Comparison of ENCODE assay signal across 10 cellular contexts in the genomic region with DNA sequence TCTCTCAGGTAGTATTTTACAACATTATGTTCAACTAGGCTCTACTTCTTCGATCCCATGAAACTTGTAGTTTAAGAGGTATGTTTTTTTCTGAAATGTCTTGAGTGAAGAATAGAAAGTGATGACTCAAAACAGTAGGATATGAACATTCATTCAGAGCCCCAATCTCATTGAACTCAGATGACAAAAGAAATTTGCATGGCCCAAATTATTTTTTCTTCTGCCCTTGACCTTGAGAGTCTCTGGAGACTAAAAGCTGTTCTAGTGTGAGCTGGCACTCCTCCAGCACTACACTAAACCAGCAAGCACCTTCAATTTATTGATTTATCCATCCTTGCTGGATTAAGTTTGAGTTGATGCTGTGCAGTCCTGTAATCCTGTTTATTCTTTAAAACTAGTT. TPM values are rescaled to one million over a fixed set of nuclear protein-coding genes. Genes with fewer than 3 reads are reported as not detected.
DNase-seq lines count a peak whose midpoint lies in the region; ATAC-seq and TF ChIP-seq lines count a peak whose summit lies in the region.
"Had no signal": no experiment of that assay in that cellular context is flagged by ENCODE, and none has a peak within 500 bp of the region (broad histone marks: within the 10 kb centered on the region; RNA-seq: fewer than 3 reads in every experiment).

No MANE protein-coding gene starts in this region.

- H3K9me3 ChIP-seq in right lobe of liver (no peaks in the 10 kb centered on the region), Peyer's patch (no peaks in the 10 kb centered on the region)

- H3K4me3 ChIP-seq in right lobe of liver (no peak overlapping the region), Peyer's patch (no peak overlapping the region)

- 60% methylated on average over 1 of the region's 1 CpG for WGBS in right lobe of liver (ENCODE audit: insufficient coverage, low coverage, low lambda C conversion rate, missing lambda C conversion rate)

- TF ChIP-seq POLR2A in right lobe of liver (IDR thresholded peaks at IDR 0.05) (no peak), Peyer's patch (IDR thresholded peaks at IDR 0.05) (no peak)

- intact Hi-C loops in right lobe of liver (cut with DNase I) = no loop called here

- H3K27ac ChIP-seq in right lobe of liver (no peak overlapping the region), Peyer's patch (no peak overlapping the region)

- DNase-seq in right lobe of liver (no peak), Peyer's patch (no peak), SHP77 (lab: John Stamatoyannopoulos, UW) (no peak)
- no peak for DNase-seq in activated CD4-positive, alpha-beta T cell treated with anti-CD3 and anti-CD28 coated beads for 1 hour
- DNase-seq: amygdala, T-helper 9 cell had no signal

- ATAC-seq in GM18517 (IDR thresholded peaks at IDR 0.05; ENCODE audit: unreplicated experiment) (peak; percentile 94), GM21381 (IDR thresholded peaks at IDR 0.05; ENCODE audit: unreplicated experiment) (peak; percentile 57), HG03108 (IDR thresholded peaks at IDR 0.05; ENCODE audit: unreplicated experiment) (peak; percentile 76), right lobe of liver (no peak)

- TF ChIP-seq CTCF in brain (conservative IDR thresholded peaks at IDR 0.05) (no peak), right lobe of liver (IDR thresholded peaks at IDR 0.05) (no peak), Peyer's patch (IDR thresholded peaks at IDR 0.05) (no peak)

- peak overlapping the region; percentile 62 to 90 (median 79) for H3K4me3 Mint-ChIP-seq in brain

- H3K9me3 Mint-ChIP-seq in brain = peaks cover 6 to 29% (median 16%) of the 10 kb centered on the region in 5 experiments

- peaks cover 58% of the 10 kb centered on the region for H3K36me3 Mint-ChIP-seq in brain

- H3K36me3 ChIP-seq in right lobe of liver (no peaks in the 10 kb centered on the region), Peyer's patch (no peaks in the 10 kb centered on the region)

- H3K27me3 ChIP-seq in right lobe of liver (peaks cover 0 to 6% of the 10 kb centered on the region in 2 donors), Peyer's patch (no peaks in the 10 kb centered on the region)

- H3K4me1 Mint-ChIP-seq in brain = peaks cover 70% of the 10 kb centered on the region

- H3K4me1 ChIP-seq in right lobe of liver (no peaks in the 10 kb centered on the region), Peyer's patch (peaks cover 0 to 10% (median 0%) of the 10 kb centered on the region in 4 donors)

- H3K27me3 Mint-ChIP-seq in brain = peaks cover 8% of the 10 kb centered on the region

- H3K27ac Mint-ChIP-seq in brain = peak overlapping the region in 4 of 5 experiments; percentile 60 to 86 (median 72)

RNA-seq across cellular contexts. Expression of a gene that starts 4.0 kb away (rescaled TPM):
- 37.4 TPM for polyA plus RNA-seq in brain (ENCODE audit: insufficient read depth, low read depth, low replicate concordance)
- 1 to 10 TPM in 2 of 6 experiments, under 1 TPM in 4; 0.35 to 1.8 (median 0.68) TPM for total RNA-seq in right lobe of liver
- 10 to 100 TPM in 1 of 4 donors, 1 to 10 TPM in 3; 2.1 to 12.4 (median 3.1) TPM for total RNA-seq in Peyer's patch

Comparison
In these comparisons a context has a peak if more than half of its experiments do, and no peak if none do; other contexts are left out.
1. ATAC-seq: peak in GM18517 (single experiment), GM21381 (single experiment) and HG03108 (single experiment); none in right lobe of liver (0 of 4).